In the genomic region with DNA sequence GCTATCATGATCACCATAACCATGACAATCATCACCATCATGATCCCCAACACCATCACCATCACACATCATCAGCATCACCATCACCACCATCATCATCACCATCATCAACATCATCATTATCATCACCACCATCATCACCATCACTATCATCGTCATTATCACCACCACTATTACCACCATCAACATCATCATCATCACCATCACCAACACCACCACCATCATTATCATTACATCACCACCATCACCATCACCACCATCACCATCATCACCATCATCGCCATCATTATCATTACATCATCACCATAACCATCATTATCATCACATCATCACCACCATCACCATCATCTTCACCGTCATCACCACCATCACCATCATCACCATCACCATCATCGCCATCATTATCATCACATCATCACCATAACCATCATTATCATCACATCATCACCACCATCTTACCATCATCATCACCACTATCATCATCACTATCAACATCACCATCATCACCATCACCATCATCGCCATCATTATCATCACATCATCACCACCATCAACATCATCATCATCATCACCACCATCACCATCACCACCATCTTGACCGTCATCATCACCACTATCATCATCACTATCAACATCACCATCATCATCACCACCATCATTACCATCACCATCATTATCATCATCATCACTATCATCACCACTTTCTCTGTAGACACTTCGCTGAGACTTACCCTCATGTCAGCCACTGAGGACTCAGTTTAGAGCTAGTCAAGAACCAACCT, we compare ENCODE assay signal across 14 cellular contexts.
DNase-seq lines count a peak whose midpoint lies in the region; ATAC-seq, FAIRE-seq and TF ChIP-seq lines count a peak whose summit lies in the region.
"Had no signal": no experiment of that assay in that cellular context is flagged by ENCODE, and none has a peak within 500 bp of the region (broad histone marks: within the 10 kb centered on the region; RNA-seq: fewer than 3 reads in every experiment).

No MANE protein-coding gene starts in this region.

- no peak for FAIRE-seq in endothelial cell of umbilical vein (lab: Jason Lieb, UNC)

- H3K4me3 ChIP-seq in mammary epithelial cell (replicated peaks in 1 of 3; ENCODE audit: insufficient read depth in 1 of 3, low read depth in 2 of 3, low read length in 3 of 3) (no peak overlapping the region), RWPE2 (ENCODE audit: severe bottlenecking) (no peak overlapping the region), endothelial cell of umbilical vein (replicated peaks in 1 of 3; ENCODE audit: insufficient read depth in 1 of 3, low read depth in 1 of 3, low read length in 3 of 3) (no peak overlapping the region), tibial artery (no peak overlapping the region)
- H3K4me3 ChIP-seq: GM23338 had no signal

- H3K27ac ChIP-seq in mammary epithelial cell (ENCODE audit: insufficient read depth, low read depth, low read length) (no peak overlapping the region), RWPE2 (ENCODE audit: poor library complexity, severe bottlenecking) (peak overlapping the region; percentile 94), endothelial cell of umbilical vein (ENCODE audit: insufficient read depth, low read depth, low read length) (peak overlapping the region; percentile 87), tibial artery (peak overlapping the region; percentile 55 to 62)

- no peak overlapping the region for H3K4me3 Mint-ChIP-seq in MCF 10A (ENCODE audit: unreplicated experiment)
- H3K4me3 Mint-ChIP-seq: CD14-positive monocyte, GM23338 had no signal

- no peak for TF ChIP-seq CTCF in mammary epithelial cell (conservative IDR thresholded peaks at IDR 0.05 in 1 of 2, IDR thresholded peaks at IDR 0.05 in 1 of 2; ENCODE audit: extremely low read depth in 1 of 2, insufficient read depth in 1 of 2, low read depth in 1 of 2, low read length in 2 of 2)
- no peak for TF ChIP-seq CTCF in MCF 10A (IDR thresholded peaks at IDR 0.05; ENCODE audit: unreplicated experiment)
- no peak for TF ChIP-seq CTCF in RWPE2 (IDR thresholded peaks at IDR 0.05; ENCODE audit: poor library complexity, severe bottlenecking)
- no peak for TF ChIP-seq CTCF in endothelial cell of umbilical vein (IDR thresholded peaks at IDR 0.05; ENCODE audit: extremely low read depth in 1 of 2, insufficient read depth in 1 of 2, low read depth in 1 of 2, low read length in 2 of 2)
- TF ChIP-seq CTCF in tibial artery (IDR thresholded peaks at IDR 0.05), result no peak

- no peaks in the 10 kb centered on the region for H3K27me3 Mint-ChIP-seq in MCF 10A (ENCODE audit: insufficient read depth, unreplicated experiment)

- H2AFZ ChIP-seq in mammary epithelial cell (ENCODE audit: low read depth, low read length), result no peak overlapping the region
- no peak overlapping the region for H2AFZ ChIP-seq in endothelial cell of umbilical vein (ENCODE audit: low read depth, low read length)
- H2AFZ ChIP-seq: GM23338 had no signal

- H3K36me3 ChIP-seq in mammary epithelial cell (ENCODE audit: insufficient read depth, low read length), result no peaks in the 10 kb centered on the region
- H3K36me3 ChIP-seq in RWPE2 (ENCODE audit: low read depth), result no peaks in the 10 kb centered on the region; the same call in 1 of the 2 replicates
- no peaks in the 10 kb centered on the region for H3K36me3 ChIP-seq in endothelial cell of umbilical vein (ENCODE audit: control insufficient read depth in 2 of 2, extremely low read depth in 1 of 2, insufficient read depth in 2 of 2, low read length in 2 of 2)
- H3K36me3 ChIP-seq in tibial artery, result no peaks in the 10 kb centered on the region

- peaks cover 12% of the 10 kb centered on the region for H3K4me1 Mint-ChIP-seq in MCF 10A (ENCODE audit: insufficient read depth, unreplicated experiment)

- WGBS in mammary epithelial cell (ENCODE audit: low coverage, missing lambda C conversion rate), result over 99% methylated on average over 7 of the region's 7 CpGs

- no peak overlapping the region for H3K4me2 ChIP-seq in mammary epithelial cell (ENCODE audit: insufficient read depth, low read depth, low read length)
- no peak overlapping the region for H3K4me2 ChIP-seq in endothelial cell of umbilical vein (ENCODE audit: insufficient read depth, low read length)
- H3K4me2 ChIP-seq: GM23338 had no signal

- dilution Hi-C loops in mammary epithelial cell (cut with HindIII; ENCODE audit: low sequenced_read_pairs), result no loop called here
- dilution Hi-C loops in endothelial cell of umbilical vein (cut with MboI; ENCODE audit: extremely low pct_ligation_motif_present, low sequenced_read_pairs), result no loop called here

- ATAC-seq in RWPE2 (ENCODE audit: low read depth), result no peak
- ATAC-seq: GM23338 had no signal

- H3K79me2 ChIP-seq in mammary epithelial cell (ENCODE audit: insufficient read depth, low read length), result no peaks in the 10 kb centered on the region
- H3K79me2 ChIP-seq in endothelial cell of umbilical vein (ENCODE audit: control insufficient read depth, insufficient read depth, low read length), result no peaks in the 10 kb centered on the region

- peaks cover 33% of the 10 kb centered on the region for H3K4me1 ChIP-seq in mammary epithelial cell (ENCODE audit: insufficient read depth, low read length)
- peaks cover 38% of the 10 kb centered on the region for H3K4me1 ChIP-seq in RWPE2 (ENCODE audit: insufficient read depth, poor library complexity, severe bottlenecking)
- peaks cover 34% of the 10 kb centered on the region for H3K4me1 ChIP-seq in endothelial cell of umbilical vein (ENCODE audit: control insufficient read depth, extremely low read depth, insufficient read depth, low read length)
- peaks cover 0 to 26% (median 4%) of the 10 kb centered on the region in 4 donors for H3K4me1 ChIP-seq in tibial artery

- in situ Hi-C loops in mammary epithelial cell (cut with MboI; ENCODE audit: low sequenced_read_pairs in 2 of 2), result no loop called here

- POLR2A ChIA-PET in MCF 10A (lab: Yijun Ruan, JAX) (interaction anchor here (0.5 kb wide), 1 partner anchor 254 kb away, joined by 4 read pairs; no protein-coding TSS in a partner anchor), endothelial cell of umbilical vein (lab: Charles Lee) (interaction anchor here (1.5 kb wide), 1 partner anchor 22 kb away, joined by 5 read pairs; no protein-coding TSS in a partner anchor), HEK293T (lab: Yijun Ruan, JAX) (no interaction called here)

- H3K9me1 ChIP-seq in endothelial cell of umbilical vein (replicated peaks; ENCODE audit: control insufficient read depth, extremely low read depth, insufficient read depth, low read length), result no peaks in the 10 kb centered on the region

- no peaks in the 10 kb centered on the region for H3K36me3 Mint-ChIP-seq in MCF 10A (ENCODE audit: insufficient read depth, unreplicated experiment)
- H3K36me3 Mint-ChIP-seq: CD14-positive monocyte had no signal

- no peaks in the 10 kb centered on the region for H3K9me3 Mint-ChIP-seq in MCF 10A (ENCODE audit: unreplicated experiment)

- H3K27me3 ChIP-seq in mammary epithelial cell (ENCODE audit: insufficient read depth, low read length) (no peaks in the 10 kb centered on the region), RWPE2 (ENCODE audit: insufficient read depth, poor library complexity, severe bottlenecking) (no peaks in the 10 kb centered on the region), endothelial cell of umbilical vein (ENCODE audit: control insufficient read depth in 2 of 2, insufficient read depth in 2 of 2, low read length in 2 of 2) (no peaks in the 10 kb centered on the region), tibial artery (no peaks in the 10 kb centered on the region)

- CTCF ChIA-PET in mammary epithelial cell (lab: Charles Lee; ENCODE audit: low non-redundant PET) (no interaction called here), MCF 10A (lab: Yijun Ruan, JAX) (no interaction called here), endothelial cell of umbilical vein (lab: Charles Lee) (interaction anchor here (0.9 to 1.6 kb wide), 5 partner anchors 22 to 387 kb away, joined by 3 to 6 read pairs (median 3); no protein-coding TSS in a partner anchor), HEK293T (lab: Yijun Ruan, JAX) (no interaction called here)

- H3K9ac ChIP-seq in mammary epithelial cell (ENCODE audit: insufficient read depth, low read length) (no peak overlapping the region), endothelial cell of umbilical vein (replicated peaks; ENCODE audit: extremely low read depth, insufficient read depth, low read length) (no peak overlapping the region)

- no peak overlapping the region for H3K27ac Mint-ChIP-seq in MCF 10A (ENCODE audit: low read depth, unreplicated experiment)
- H3K27ac Mint-ChIP-seq: GM23338 had no signal

- DNase-seq in mammary epithelial cell (no peak), MCF 10A (ENCODE audit: unreplicated experiment) (no peak), RWPE2 (ENCODE audit: low spot score) (no peak), endothelial cell of umbilical vein (ENCODE audit: low read depth, low spot score) (no peak), tibial artery (no peak), pons (ENCODE audit: low spot score) (no peak), HEK293T (ENCODE audit: extremely low spot score) (no peak), T-helper 2 cell (no peak)
- DNase-seq: Caco-2, NCI-H1417, NCI-H2029 treated with DMSO at 0.1 percent for 48 hours, NCI-H510A treated with DMSO at 0.1 percent for 48 hours had no signal

- BruUV-seq in mammary epithelial cell (replicated peaks; lab: Mats Ljungman, UMichigan) (TSS peak; percentile 54), MCF 10A (replicated peaks; lab: Mats Ljungman, UMichigan) (no TSS peak), endothelial cell of umbilical vein (replicated peaks; lab: Mats Ljungman, UMichigan) (no TSS peak)

- H4K20me1 ChIP-seq in mammary epithelial cell (ENCODE audit: insufficient read depth, low read length) (no peaks in the 10 kb centered on the region), endothelial cell of umbilical vein (replicated peaks; ENCODE audit: control insufficient read depth, extremely low read depth, insufficient read depth, low read length) (no peaks in the 10 kb centered on the region)

- intact Hi-C loops in mammary epithelial cell (cut with micrococcal nuclease) (loop anchor here (5.0 kb wide), 1 partner anchor 129 kb away; no protein-coding TSS in a partner anchor), MCF 10A (cut with micrococcal nuclease) (no loop called here), endothelial cell of umbilical vein (cut with micrococcal nuclease) (no loop called here), tibial artery (cut with DNase I; ENCODE audit: low total_unique reads) (no loop called here)

- TF ChIP-seq POLR2A in endothelial cell of umbilical vein (IDR thresholded peaks at IDR 0.05; ENCODE audit: low read depth, low read length), result no peak

- no peaks in the 10 kb centered on the region for H3K9me3 ChIP-seq in mammary epithelial cell (replicated peaks; ENCODE audit: insufficient read depth, low read length)
- no peaks in the 10 kb centered on the region for H3K9me3 ChIP-seq in RWPE2 (ENCODE audit: severe bottlenecking)
- no peaks in the 10 kb centered on the region for H3K9me3 ChIP-seq in endothelial cell of umbilical vein (replicated peaks; ENCODE audit: control insufficient read depth, insufficient read depth, low read length)
- no peaks in the 10 kb centered on the region for H3K9me3 ChIP-seq in tibial artery

TF ChIP-seq in endothelial cell of umbilical vein, 7 proteins besides CTCF, POLR2A, EP300 and RAD21 (continues in another document):
- TF ChIP-seq GATA2 (IDR thresholded peaks at IDR 0.05; ENCODE audit: insufficient read depth, insufficient read length, low read depth, low read length), result no peak

TF ChIP-seq in HEK293T, 16 proteins besides CTCF, POLR2A, EP300 and RAD21 (continues in another document):
- no peak for TF ChIP-seq NFRKB (IDR thresholded peaks at IDR 0.05)
